In the genomic region with DNA sequence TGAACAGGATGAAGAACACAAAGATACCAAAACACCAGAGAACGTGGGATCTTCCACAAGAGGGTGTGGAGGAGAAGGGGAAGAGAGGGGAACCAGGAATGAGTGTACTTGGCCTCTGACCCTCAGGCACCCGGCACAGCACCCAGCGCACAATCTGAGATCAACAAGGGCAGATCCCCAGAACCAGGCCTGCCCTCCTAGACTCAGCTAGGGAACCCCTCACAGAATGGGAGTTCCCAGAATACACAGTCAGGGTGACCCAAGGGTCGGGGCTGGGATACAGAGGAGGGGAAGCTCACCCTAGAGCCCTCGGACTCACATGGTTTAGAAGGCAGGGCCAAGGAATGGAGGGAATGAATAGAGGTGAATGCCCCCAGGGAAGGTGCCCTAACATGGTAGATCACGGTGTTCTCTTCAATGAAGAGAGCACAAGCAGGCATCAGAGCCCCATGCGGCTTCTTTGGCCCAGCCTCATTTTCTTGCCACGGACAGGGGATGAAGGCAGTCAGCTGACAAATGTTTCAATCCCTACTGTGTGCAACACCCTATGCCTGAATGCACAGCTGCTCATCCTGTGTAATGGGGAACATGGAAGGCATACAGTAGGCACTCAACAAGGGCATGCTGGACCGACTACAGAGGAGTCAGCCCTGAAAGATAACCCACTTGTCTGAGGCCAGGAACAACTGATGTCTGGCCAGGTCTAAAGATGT, we compare ENCODE assay signal across 13 cellular contexts. TPM values are rescaled to one million over a fixed set of nuclear protein-coding genes. Genes with fewer than 3 reads are reported as not detected.
DNase-seq lines count a peak whose midpoint lies in the region; TF ChIP-seq lines count a peak whose summit lies in the region.
"Had no signal": no experiment of that assay in that cellular context is flagged by ENCODE, and none has a peak within 500 bp of the region (broad histone marks: within the 10 kb centered on the region; RNA-seq: fewer than 3 reads in every experiment).

No MANE protein-coding gene starts in this region.

- no peak overlapping the region for H2AFZ ChIP-seq in SU-DHL-6 (ENCODE audit: low read depth, low read length, severe bottlenecking)
- no peak overlapping the region for H2AFZ ChIP-seq in mesenchymal stem cell (ENCODE audit: low read depth, low read length)

- intact Hi-C loops in activated CD4-positive, alpha-beta memory T cell treated with anti-CD3 and anti-CD28 coated beads for 36 hours (cut with micrococcal nuclease) = loop anchor here (2.0 kb wide), 1 partner anchor 15 kb away; no protein-coding TSS in a partner anchor
- intact Hi-C loops in thyroid gland (cut with DNase I) = no loop called here

- H3K4me1 Mint-ChIP-seq in activated CD4-positive, alpha-beta memory T cell treated with anti-CD3 and anti-CD28 coated beads, Interleukin-2, amount 10 ng/mL, durations not matched to agents 7 days and 5 days = peaks cover 67% of the 10 kb centered on the region
- H3K4me1 Mint-ChIP-seq in activated CD4-positive, alpha-beta memory T cell treated with anti-CD3 and anti-CD28 coated beads for 36 hours (ENCODE audit: low read depth) = peaks cover 43% of the 10 kb centered on the region

- H3K9me3 ChIP-seq in SU-DHL-6 (ENCODE audit: insufficient read depth, low read length) (no peaks in the 10 kb centered on the region), mesenchymal stem cell (ENCODE audit: control insufficient read depth, low read length) (no peaks in the 10 kb centered on the region), thyroid gland (no peaks in the 10 kb centered on the region)

- H3K79me2 ChIP-seq in SU-DHL-6 (ENCODE audit: insufficient read depth, low read length) = peaks cover 54% of the 10 kb centered on the region

- H3K36me3 Mint-ChIP-seq in activated CD4-positive, alpha-beta memory T cell treated with anti-CD3 and anti-CD28 coated beads, Interleukin-2, amount 10 ng/mL, durations not matched to agents 7 days and 5 days (ENCODE audit: low read depth) = peaks cover 8% of the 10 kb centered on the region
- H3K36me3 Mint-ChIP-seq in activated CD4-positive, alpha-beta memory T cell treated with anti-CD3 and anti-CD28 coated beads for 36 hours = no peaks in the 10 kb centered on the region

- no peak for TF ChIP-seq POLR2A in thyroid gland (IDR thresholded peaks at IDR 0.05)

- peak overlapping the region; percentile 85 for H4K8ac ChIP-seq in mesenchymal stem cell (ENCODE audit: low read length)

- H3K4ac ChIP-seq in mesenchymal stem cell (ENCODE audit: low read depth in 1 of 2, low read length in 2 of 2) = peak overlapping the region; percentile 55 to 68

- no peaks in the 10 kb centered on the region for H3K27me3 ChIP-seq in SU-DHL-6 (ENCODE audit: low read length)
- H3K27me3 ChIP-seq in mesenchymal stem cell (ENCODE audit: control insufficient read depth in 1 of 2, insufficient read depth in 1 of 2, low read length in 2 of 2) = no peaks in the 10 kb centered on the region
- no peaks in the 10 kb centered on the region for H3K27me3 ChIP-seq in thyroid gland

- H3K27ac Mint-ChIP-seq in activated CD4-positive, alpha-beta memory T cell treated with anti-CD3 and anti-CD28 coated beads, Interleukin-2, amount 10 ng/mL, durations not matched to agents 7 days and 5 days = peak overlapping the region; percentile 12
- H3K27ac Mint-ChIP-seq in activated CD4-positive, alpha-beta memory T cell treated with anti-CD3 and anti-CD28 coated beads for 36 hours = no peak overlapping the region
- H3K27ac Mint-ChIP-seq: activated naive CD8-positive, alpha-beta T cell treated with anti-CD3 and anti-CD28 coated beads, Interleukin-2, amount 10 ng/mL, durations not matched to agents 7 days and 5 days had no signal

- no peak for DNase-seq in activated CD4-positive, alpha-beta memory T cell treated with anti-CD3 and anti-CD28 coated beads, Interleukin-2, amount 10 ng/mL, durations not matched to agents 7 days and 5 days
- no peak for DNase-seq in activated CD4-positive, alpha-beta memory T cell treated with anti-CD3 and anti-CD28 coated beads for 36 hours
- DNase-seq in mesenchymal stem cell (no peak), thyroid gland (no peak), kidney tubule cell (ENCODE audit: low spot score) (no peak), foreskin melanocyte (no peak), NCI-H1092 treated with DMSO at 0.1 percent for 48 hours (lab: John Stamatoyannopoulos, UW) (no peak)
- DNase-seq: activated naive CD8-positive, alpha-beta T cell treated with anti-CD3 and anti-CD28 coated beads, Interleukin-2, amount 10 ng/mL, durations not matched to agents 7 days and 5 days; effector CD4-positive, alpha-beta T cell; H9; KG1; left ventricle myocardium superior had no signal

- H2BK120ac ChIP-seq in mesenchymal stem cell (ENCODE audit: low read depth, low read length) = peak overlapping the region; percentile 82

- H3F3A ChIP-seq in SU-DHL-6 (ENCODE audit: insufficient read depth) = peaks cover 73% of the 10 kb centered on the region

- peak overlapping the region; percentile 8 for H3K4me3 ChIP-seq in SU-DHL-6 (ENCODE audit: insufficient read depth, low read length, poor library complexity, severe bottlenecking)
- H3K4me3 ChIP-seq in mesenchymal stem cell (ENCODE audit: insufficient read depth in 1 of 2, low read depth in 1 of 2, low read length in 2 of 2) = no peak overlapping the region
- H3K4me3 ChIP-seq in thyroid gland (replicated peaks in 1 of 3) = no peak overlapping the region

- peak overlapping the region; percentile 62 for H4K91ac ChIP-seq in mesenchymal stem cell (ENCODE audit: low read length)

- peak overlapping the region; percentile 73 to 97 for H2BK12ac ChIP-seq in mesenchymal stem cell (ENCODE audit: low read length in 2 of 2)

- H3K79me1 ChIP-seq in mesenchymal stem cell (replicated peaks; ENCODE audit: low read length, poor library complexity, severe bottlenecking) = peaks cover 16% of the 10 kb centered on the region

- H3K27me3 Mint-ChIP-seq in activated CD4-positive, alpha-beta memory T cell treated with anti-CD3 and anti-CD28 coated beads, Interleukin-2, amount 10 ng/mL, durations not matched to agents 7 days and 5 days = no peaks in the 10 kb centered on the region
- no peaks in the 10 kb centered on the region for H3K27me3 Mint-ChIP-seq in activated CD4-positive, alpha-beta memory T cell treated with anti-CD3 and anti-CD28 coated beads for 36 hours
- H3K27me3 Mint-ChIP-seq: activated naive CD8-positive, alpha-beta T cell treated with anti-CD3 and anti-CD28 coated beads, Interleukin-2, amount 10 ng/mL, durations not matched to agents 7 days and 5 days had no signal

- peak overlapping the region; percentile 15 for H2BK15ac ChIP-seq in mesenchymal stem cell (ENCODE audit: low read depth, poor library complexity, severe bottlenecking)

- H3K36me3 ChIP-seq in SU-DHL-6 (ENCODE audit: low read length) = peaks cover 10% of the 10 kb centered on the region
- peaks cover 3 to 29% of the 10 kb centered on the region in 2 experiments for H3K36me3 ChIP-seq in mesenchymal stem cell (ENCODE audit: control insufficient read depth in 1 of 2, insufficient read depth in 2 of 2, low read depth in 1 of 2, low read length in 2 of 2)
- peaks cover 8 to 12% of the 10 kb centered on the region in 2 donors for H3K36me3 ChIP-seq in thyroid gland

- no peak for TF ChIP-seq CTCF in SU-DHL-6 (IDR thresholded peaks at IDR 0.05; ENCODE audit: insufficient read depth, low read length, poor library complexity, severe bottlenecking)
- TF ChIP-seq CTCF in thyroid gland (IDR thresholded peaks at IDR 0.05) = no peak

- H2AK5ac ChIP-seq in mesenchymal stem cell (ENCODE audit: low read length, severe bottlenecking) = peak overlapping the region; percentile 12

- POLR2A ChIA-PET in activated CD4-positive, alpha-beta memory T cell treated with anti-CD3 and anti-CD28 coated beads, Interleukin-2, amount 10 ng/mL, durations not matched to agents 7 days and 5 days (lab: Charles Lee) = interaction anchor here (1.2 to 5.6 kb wide), 3 partner anchors 13 to 48 kb away, joined by 3 to 73 read pairs (median 3); a partner anchor contains a TSS
- POLR2A ChIA-PET in activated CD4-positive, alpha-beta memory T cell treated with anti-CD3 and anti-CD28 coated beads for 36 hours (lab: Charles Lee) = interaction anchor here (1.0 kb wide), 1 partner anchor 56 kb away, joined by 5 read pairs; a partner anchor contains a TSS

- peak overlapping the region in 1 of 2 experiments; percentile 29 for H3K14ac ChIP-seq in mesenchymal stem cell (ENCODE audit: low read length in 2 of 2)

- peak overlapping the region; percentile 70 for H3K4me2 ChIP-seq in SU-DHL-6 (ENCODE audit: low read depth, low read length, poor library complexity, severe bottlenecking)
- H3K4me2 ChIP-seq in mesenchymal stem cell (ENCODE audit: low read length, poor library complexity, severe bottlenecking) = no peak overlapping the region

- H3K9ac ChIP-seq in SU-DHL-6 (ENCODE audit: low read length) (peak overlapping the region; percentile 68), mesenchymal stem cell (ENCODE audit: low read length) (no peak overlapping the region)

- WGBS in mesenchymal stem cell = 82% methylated on average over 6 of the region's 9 CpGs
- WGBS in thyroid gland, 2 donors = 80 to 86% methylated on average over 8 of the region's 9 CpGs

- H2BK5ac ChIP-seq in mesenchymal stem cell (ENCODE audit: low read depth, low read length, poor library complexity, severe bottlenecking) = no peak overlapping the region

- no peak overlapping the region for H3K4me3 Mint-ChIP-seq in activated CD4-positive, alpha-beta memory T cell treated with anti-CD3 and anti-CD28 coated beads, Interleukin-2, amount 10 ng/mL, durations not matched to agents 7 days and 5 days
- H3K4me3 Mint-ChIP-seq in activated CD4-positive, alpha-beta memory T cell treated with anti-CD3 and anti-CD28 coated beads for 36 hours = no peak overlapping the region
- H3K4me3 Mint-ChIP-seq: activated naive CD8-positive, alpha-beta T cell treated with anti-CD3 and anti-CD28 coated beads, Interleukin-2, amount 10 ng/mL, durations not matched to agents 7 days and 5 days; H9 had no signal

- no peaks in the 10 kb centered on the region for H3K9me2 ChIP-seq in SU-DHL-6 (replicated peaks; ENCODE audit: insufficient read depth, low read length)

- no peaks in the 10 kb centered on the region for H3K9me3 Mint-ChIP-seq in activated CD4-positive, alpha-beta memory T cell treated with anti-CD3 and anti-CD28 coated beads, Interleukin-2, amount 10 ng/mL, durations not matched to agents 7 days and 5 days
- no peaks in the 10 kb centered on the region for H3K9me3 Mint-ChIP-seq in activated CD4-positive, alpha-beta memory T cell treated with anti-CD3 and anti-CD28 coated beads for 36 hours
- H3K9me3 Mint-ChIP-seq: activated naive CD8-positive, alpha-beta T cell treated with anti-CD3 and anti-CD28 coated beads, Interleukin-2, amount 10 ng/mL, durations not matched to agents 7 days and 5 days; H9 had no signal

- peaks cover 64% of the 10 kb centered on the region for H3K4me1 ChIP-seq in mesenchymal stem cell (ENCODE audit: control insufficient read depth, insufficient read depth, low read depth, low read length)
- H3K4me1 ChIP-seq in thyroid gland = peaks cover 81 to 100% of the 10 kb centered on the region in 2 donors

- H4K20me1 ChIP-seq in SU-DHL-6 (ENCODE audit: low read depth, low read length) = no peaks in the 10 kb centered on the region

- H3K27ac ChIP-seq in SU-DHL-6 (ENCODE audit: low read depth, low read length) = peak overlapping the region; percentile 98
- no peak overlapping the region for H3K27ac ChIP-seq in mesenchymal stem cell (ENCODE audit: low read length, poor library complexity, severe bottlenecking)
- H3K27ac ChIP-seq in thyroid gland = peak overlapping the region in 2 of 3 donors; percentile 89 to 92

- no peak overlapping the region for H3K23ac ChIP-seq in mesenchymal stem cell (ENCODE audit: low read length in 2 of 2)

- CTCF ChIA-PET in activated CD4-positive, alpha-beta memory T cell treated with anti-CD3 and anti-CD28 coated beads, Interleukin-2, amount 10 ng/mL, durations not matched to agents 7 days and 5 days (lab: Charles Lee) = interaction anchor here (1.5 to 6.8 kb wide), 3 partner anchors 9 to 50 kb away, joined by 3 to 74 read pairs (median 5); a partner anchor contains a TSS
- CTCF ChIA-PET in activated CD4-positive, alpha-beta memory T cell treated with anti-CD3 and anti-CD28 coated beads for 36 hours (lab: Charles Lee) = interaction anchor here (0.6 to 11.0 kb wide), 3 partner anchors 11 to 50 kb away, joined by 3 to 91 read pairs (median 8); a partner anchor contains a TSS

- H3K18ac ChIP-seq in mesenchymal stem cell (ENCODE audit: low read depth in 1 of 2, low read length in 2 of 2) = peak overlapping the region; percentile 78 to 86

RNA-seq across cellular contexts. Expression of a gene that starts 13.1 kb away (rescaled TPM):
- 10 to 100 TPM; 25.7 to 30.2 TPM for total RNA-seq in activated CD4-positive, alpha-beta memory T cell treated with anti-CD3 and anti-CD28 coated beads, Interleukin-2, amount 10 ng/mL, durations not matched to agents 7 days and 5 days
- total RNA-seq in activated CD4-positive, alpha-beta memory T cell treated with anti-CD3 and anti-CD28 coated beads for 36 hours = 1 to 10 TPM; 6.9 to 7.3 TPM
- 18.5 TPM for polyA plus RNA-seq in mesenchymal stem cell (2013, experiment 1 of 2)
- 17.8 TPM for polyA plus RNA-seq in mesenchymal stem cell (2013, experiment 2 of 2)
- 10 to 100 TPM; 31.9 to 49.3 (median 37.2) TPM for total RNA-seq in thyroid gland

RNA-seq across cellular contexts. Expression of a gene that starts 56.6 kb away (rescaled TPM):
- 100 to 1,000 TPM; 150 to 153 TPM for total RNA-seq in activated CD4-positive, alpha-beta memory T cell treated with anti-CD3 and anti-CD28 coated beads, Interleukin-2, amount 10 ng/mL, durations not matched to agents 7 days and 5 days
- 100 to 1,000 TPM; 168 to 170 TPM for total RNA-seq in activated CD4-positive, alpha-beta memory T cell treated with anti-CD3 and anti-CD28 coated beads for 36 hours
- polyA plus RNA-seq in mesenchymal stem cell (2013, experiment 1 of 2) = 684 TPM
- 720 TPM for polyA plus RNA-seq in mesenchymal stem cell (2013, experiment 2 of 2)
- total RNA-seq in thyroid gland = 100 to 1,000 TPM; 327 to 576 (median 408) TPM
